ENCODE assay signal across 8 cellular contexts in the genomic region with DNA sequence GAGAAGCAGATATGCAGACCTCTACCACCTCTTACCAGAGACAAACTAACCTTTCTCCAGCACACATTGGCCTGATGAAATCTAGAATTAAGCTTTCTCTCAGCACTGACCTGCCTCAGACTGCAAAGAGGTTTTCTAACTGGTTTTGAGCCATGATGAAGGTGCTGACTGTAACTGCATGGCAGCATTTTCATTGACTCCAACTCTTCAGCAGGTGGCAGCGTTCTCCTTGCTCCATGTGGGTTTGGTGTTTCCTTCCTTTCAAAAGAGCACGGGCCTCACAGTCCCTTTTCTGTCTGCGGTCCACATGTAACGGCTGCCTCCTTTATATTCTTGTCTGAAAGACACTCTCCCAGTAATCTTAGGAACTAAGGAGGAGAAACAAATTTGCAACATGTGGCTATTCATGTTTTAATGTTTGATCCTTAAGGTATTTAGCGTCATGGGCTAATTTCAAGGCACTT. TPM values are rescaled to one million over a fixed set of nuclear protein-coding genes. Genes with fewer than 3 reads are reported as not detected.
DNase-seq lines count a peak whose midpoint lies in the region; ATAC-seq and TF ChIP-seq lines count a peak whose summit lies in the region.

No MANE protein-coding gene starts in this region.

- H3K9me3 ChIP-seq in OCI-LY7 (ENCODE audit: low read length) (no peaks in the 10 kb centered on the region), trophoblast cell (ENCODE audit: insufficient read depth, low read depth, low read length) (no peaks in the 10 kb centered on the region)

- no peaks in the 10 kb centered on the region for H4K20me1 ChIP-seq in OCI-LY7 (ENCODE audit: insufficient read depth, low read length)

- H2BK12ac ChIP-seq in trophoblast cell (ENCODE audit: low read length), result no peak overlapping the region

- peaks cover 9% of the 10 kb centered on the region for H3K4me1 Mint-ChIP-seq in activated T-helper 2 cell treated with anti-CD3 and anti-CD28 coated beads, Interferon-gamma antibody, Interleukin-2, Interleukin-4, amounts not matched to agents 10 μg/mL and 5 μg/mL and 100 μg/mL, durations not matched to agents 14 hours and 24 hours and 36 hours (ENCODE audit: low read depth)

- H3K4me2 ChIP-seq in OCI-LY7 (ENCODE audit: low read length) (peak overlapping the region; percentile 11; the same call in 1 of the 2 replicates), trophoblast cell (ENCODE audit: low read length) (no peak overlapping the region)

- no peaks in the 10 kb centered on the region for H3K36me3 Mint-ChIP-seq in activated T-helper 2 cell treated with anti-CD3 and anti-CD28 coated beads, Interferon-gamma antibody, Interleukin-2, Interleukin-4, amounts not matched to agents 10 μg/mL and 5 μg/mL and 100 μg/mL, durations not matched to agents 14 hours and 24 hours and 36 hours (ENCODE audit: low read depth)

- no peaks in the 10 kb centered on the region for H3K79me1 ChIP-seq in trophoblast cell (ENCODE audit: low read length)

- ATAC-seq in HG02981 (IDR thresholded peaks at IDR 0.05; ENCODE audit: unreplicated experiment) (peak; percentile 53), foreskin keratinocyte (peak; percentile 62), GM21576 (IDR thresholded peaks at IDR 0.05; ENCODE audit: unreplicated experiment) (no peak), GM19395 (IDR thresholded peaks at IDR 0.05; ENCODE audit: unreplicated experiment) (no peak)

- POLR2A ChIA-PET in OCI-LY7 (lab: Charles Lee), result interaction anchor here (1.0 to 2.0 kb wide), 6 partner anchors 10 to 36 kb away, joined by 3 to 10 read pairs (median 4); a partner anchor contains a TSS

- no peak overlapping the region for H3K18ac ChIP-seq in trophoblast cell (ENCODE audit: low read length)

- BruUV-seq in OCI-LY7 (replicated peaks; lab: Mats Ljungman, UMichigan), result no TSS peak

- H3K27me3 ChIP-seq in foreskin keratinocyte, result no peaks in the 10 kb centered on the region
- H3K27me3 ChIP-seq in trophoblast cell (ENCODE audit: insufficient read depth, low read length), result no peaks in the 10 kb centered on the region

- CTCF ChIA-PET in OCI-LY7 (lab: Charles Lee; ENCODE audit: unreplicated experiment), result no interaction called here

- no peaks in the 10 kb centered on the region for H3K79me2 ChIP-seq in OCI-LY7 (ENCODE audit: insufficient read depth, low read depth, low read length)
- H3K79me2 ChIP-seq in trophoblast cell (ENCODE audit: control insufficient read depth, insufficient read depth, low read length, poor library complexity), result no peaks in the 10 kb centered on the region

- WGBS in trophoblast cell (ENCODE audit: extremely low coverage, insufficient coverage, insufficient read length), result no CpG with 5 or more reads among the region's 5 CpGs

- H3K4me3 Mint-ChIP-seq in activated T-helper 2 cell treated with anti-CD3 and anti-CD28 coated beads, Interferon-gamma antibody, Interleukin-2, Interleukin-4, amounts not matched to agents 10 μg/mL and 5 μg/mL and 100 μg/mL, durations not matched to agents 14 hours and 24 hours and 36 hours (ENCODE audit: low read depth), result no peak overlapping the region

- peaks cover 4% of the 10 kb centered on the region for H3K4me1 ChIP-seq in OCI-LY7 (ENCODE audit: insufficient read depth, low read length, poor library complexity, severe bottlenecking)
- peaks cover 3% of the 10 kb centered on the region for H3K4me1 ChIP-seq in foreskin keratinocyte
- no peaks in the 10 kb centered on the region for H3K4me1 ChIP-seq in trophoblast cell (ENCODE audit: control insufficient read depth in 1 of 2, insufficient read depth in 2 of 2, low read length in 2 of 2)

- H3K27ac ChIP-seq in OCI-LY7 (ENCODE audit: low read depth, low read length, poor library complexity, severe bottlenecking) (no peak overlapping the region), foreskin keratinocyte (no peak overlapping the region), trophoblast cell (ENCODE audit: low read depth, low read length) (no peak overlapping the region)

- no peak overlapping the region for H3K23ac ChIP-seq in trophoblast cell (ENCODE audit: low read length)

- peak overlapping the region; percentile 73 for H2AFZ ChIP-seq in OCI-LY7 (ENCODE audit: low read length)
- no peak overlapping the region for H2AFZ ChIP-seq in trophoblast cell (ENCODE audit: insufficient read depth, low read length, poor library complexity)

- no peaks in the 10 kb centered on the region for H3K9me2 ChIP-seq in OCI-LY7 (ENCODE audit: insufficient read depth, low read length)

- DNase-seq in D341Med (ENCODE audit: low spot score) (peak; percentile 61), OCI-LY7 (ENCODE audit: low spot score) (peak; percentile 81), foreskin keratinocyte (no peak), trophoblast cell (peak; percentile 62 to 70)
- peak; percentile 40 for DNase-seq in activated T-helper 2 cell treated with anti-CD3 and anti-CD28 coated beads, Interferon-gamma antibody, Interleukin-2, Interleukin-4, amounts not matched to agents 10 μg/mL and 5 μg/mL and 100 μg/mL, durations not matched to agents 14 hours and 24 hours and 36 hours (ENCODE audit: low spot score)

- intact Hi-C loops in OCI-LY7 (cut with micrococcal nuclease; ENCODE audit: unreplicated experiment), result loop anchor here (10.0 kb wide), 1 partner anchor 964 kb away; no protein-coding TSS in a partner anchor
- intact Hi-C loops in activated T-helper 2 cell treated with anti-CD3 and anti-CD28 coated beads, Interferon-gamma antibody, Interleukin-2, Interleukin-4, amounts not matched to agents 10 μg/mL and 5 μg/mL and 100 μg/mL, durations not matched to agents 14 hours and 24 hours and 36 hours (cut with micrococcal nuclease), result loop anchor here (1.0 kb wide), 1 partner anchor 703 kb away; no protein-coding TSS in a partner anchor

- H3K4ac ChIP-seq in trophoblast cell (ENCODE audit: low read depth, low read length), result no peak overlapping the region

- H3K27me3 Mint-ChIP-seq in activated T-helper 2 cell treated with anti-CD3 and anti-CD28 coated beads, Interferon-gamma antibody, Interleukin-2, Interleukin-4, amounts not matched to agents 10 μg/mL and 5 μg/mL and 100 μg/mL, durations not matched to agents 14 hours and 24 hours and 36 hours (ENCODE audit: low read depth), result no peaks in the 10 kb centered on the region

- H3K36me3 ChIP-seq in OCI-LY7 (ENCODE audit: insufficient read depth, low read length), result no peaks in the 10 kb centered on the region
- H3K36me3 ChIP-seq in trophoblast cell (ENCODE audit: control insufficient read depth in 1 of 2, insufficient read depth in 2 of 2, low read length in 2 of 2), result no peaks in the 10 kb centered on the region

- H2AK5ac ChIP-seq in trophoblast cell (ENCODE audit: low read length), result no peak overlapping the region

- no peak overlapping the region for H4K12ac ChIP-seq in trophoblast cell (ENCODE audit: low read depth, low read length)

- H4K91ac ChIP-seq in trophoblast cell (ENCODE audit: low read depth, low read length), result no peak overlapping the region

- no peak overlapping the region for H3K14ac ChIP-seq in trophoblast cell (ENCODE audit: low read length)

- H2BK120ac ChIP-seq in trophoblast cell (ENCODE audit: insufficient read depth, low read length, poor library complexity), result no peak overlapping the region

- no peak overlapping the region for H4K8ac ChIP-seq in trophoblast cell (ENCODE audit: low read depth, low read length)

- peaks cover 3% of the 10 kb centered on the region for H3K9me3 Mint-ChIP-seq in activated T-helper 2 cell treated with anti-CD3 and anti-CD28 coated beads, Interferon-gamma antibody, Interleukin-2, Interleukin-4, amounts not matched to agents 10 μg/mL and 5 μg/mL and 100 μg/mL, durations not matched to agents 14 hours and 24 hours and 36 hours

- H3K9ac ChIP-seq in trophoblast cell (ENCODE audit: low read length), result no peak overlapping the region

- peak; percentile 88 for TF ChIP-seq CTCF in OCI-LY7 (conservative IDR thresholded peaks at IDR 0.05; ENCODE audit: low read length)
- peak; percentile 77 for TF ChIP-seq CTCF in foreskin keratinocyte (conservative IDR thresholded peaks at IDR 0.05)

- no peak overlapping the region for H2BK5ac ChIP-seq in trophoblast cell (ENCODE audit: low read depth, low read length, poor library complexity)

- H3K4me3 ChIP-seq in OCI-LY7 (ENCODE audit: low read depth, low read length, poor library complexity, severe bottlenecking), result no peak overlapping the region
- H3K4me3 ChIP-seq in trophoblast cell (ENCODE audit: low read depth, low read length), result no peak overlapping the region

- H3K27ac Mint-ChIP-seq in activated T-helper 2 cell treated with anti-CD3 and anti-CD28 coated beads, Interferon-gamma antibody, Interleukin-2, Interleukin-4, amounts not matched to agents 10 μg/mL and 5 μg/mL and 100 μg/mL, durations not matched to agents 14 hours and 24 hours and 36 hours, result no peak overlapping the region

RNA-seq across cellular contexts. Expression of a gene that starts 12.6 kb away (rescaled TPM):
- total RNA-seq in OCI-LY7 (2014; rRNA removed; shearing (Covaris generic)), result 2.4 and 3.8 TPM in 2 replicates
- 5.1 and 5.5 TPM in 2 replicates for total RNA-seq in OCI-LY7 (2022)
- 0.55 and 0.64 TPM in 2 replicates for total RNA-seq in activated T-helper 2 cell treated with anti-CD3 and anti-CD28 coated beads, Interferon-gamma antibody, Interleukin-2, Interleukin-4, amounts not matched to agents 10 μg/mL and 5 μg/mL and 100 μg/mL, durations not matched to agents 14 hours and 24 hours and 36 hours
- total RNA-seq in foreskin keratinocyte, result 0.24 and 0.35 TPM in 2 replicates
- 0.11 and 0.16 TPM in 2 replicates for polyA plus RNA-seq in foreskin keratinocyte
- 0.42 and 0.49 TPM in 2 replicates for polyA plus RNA-seq in trophoblast cell (2013)

RNA-seq across cellular contexts. Expression of a gene that starts 12.7 kb away (rescaled TPM):
- 113 and 135 TPM in 2 replicates for total RNA-seq in OCI-LY7 (2014; rRNA removed; shearing (Covaris generic))
- total RNA-seq in OCI-LY7 (2022) (173 and 176 TPM in 2 replicates), foreskin keratinocyte (45.2 and 51.3 TPM in 2 replicates)
- total RNA-seq in activated T-helper 2 cell treated with anti-CD3 and anti-CD28 coated beads, Interferon-gamma antibody, Interleukin-2, Interleukin-4, amounts not matched to agents 10 μg/mL and 5 μg/mL and 100 μg/mL, durations not matched to agents 14 hours and 24 hours and 36 hours, result 48.5 and 53.5 TPM in 2 replicates
- 15.8 and 17.2 TPM in 2 replicates for polyA plus RNA-seq in foreskin keratinocyte
- polyA plus RNA-seq in trophoblast cell (2013), result 52.1 and 54.8 TPM in 2 replicates

RNA-seq across cellular contexts. Expression of a gene that starts 32.7 kb away (rescaled TPM):
- 17.7 and 19.6 TPM in 2 replicates for total RNA-seq in OCI-LY7 (2014; rRNA removed; shearing (Covaris generic))
- total RNA-seq in OCI-LY7 (2022), result 44.7 and 47.7 TPM in 2 replicates
- 43.4 and 50.2 TPM in 2 replicates for total RNA-seq in activated T-helper 2 cell treated with anti-CD3 and anti-CD28 coated beads, Interferon-gamma antibody, Interleukin-2, Interleukin-4, amounts not matched to agents 10 μg/mL and 5 μg/mL and 100 μg/mL, durations not matched to agents 14 hours and 24 hours and 36 hours
- 29.1 and 30.2 TPM in 2 replicates for total RNA-seq in foreskin keratinocyte
- polyA plus RNA-seq in foreskin keratinocyte, result 11.1 and 13.1 TPM in 2 replicates
- polyA plus RNA-seq in trophoblast cell (2013), result 36.3 and 39.0 TPM in 2 replicates

Comparison
In these comparisons a context has a peak if more than half of its experiments do, and no peak if none do; other contexts are left out.
1. DNase-seq: peak in D341Med (single experiment), OCI-LY7 (single experiment), activated T-helper 2 cell treated with anti-CD3 and anti-CD28 coated beads, Interferon-gamma antibody, Interleukin-2, Interleukin-4, amounts not matched to agents 10 μg/mL and 5 μg/mL and 100 μg/mL, durations not matched to agents 14 hours and 24 hours and 36 hours (single experiment) and trophoblast cell (2 of 2); none in foreskin keratinocyte (0 of 2).
2. ATAC-seq: peak in HG02981 (single experiment) and foreskin keratinocyte (single experiment); none in GM21576 (single experiment) and GM19395 (single experiment).